ENCODE assay signal across 32 cellular contexts in the genomic region with DNA sequence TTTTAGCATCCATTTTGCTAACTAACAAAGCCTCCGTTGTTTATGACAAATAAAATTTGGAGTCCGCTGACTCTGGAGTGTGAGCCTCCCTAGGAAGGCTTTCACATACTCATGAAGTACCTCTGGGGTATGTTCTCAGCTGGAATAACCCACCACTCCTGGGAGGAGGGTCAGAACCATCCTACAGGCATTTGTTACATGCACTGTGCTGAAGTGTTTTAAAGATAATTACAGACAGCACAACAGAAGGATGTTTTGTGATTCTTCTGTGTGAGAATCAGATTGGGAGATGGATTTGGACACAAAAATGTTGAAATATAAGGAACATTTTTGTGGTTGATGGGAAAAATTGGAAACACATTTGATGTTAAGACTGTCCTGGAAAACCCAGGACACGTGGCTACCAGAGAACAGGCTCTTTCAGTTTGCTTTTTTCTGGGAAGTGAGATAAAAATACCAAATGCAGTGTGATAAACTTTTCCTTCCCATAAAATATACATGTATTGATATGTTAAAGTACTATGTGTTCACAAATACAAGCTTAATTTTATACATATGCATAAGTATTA.
DNase-seq lines count a peak whose midpoint lies in the region; ATAC-seq, FAIRE-seq and TF ChIP-seq lines count a peak whose summit lies in the region.
"Had no signal": no experiment of that assay in that cellular context is flagged by ENCODE, and none has a peak within 500 bp of the region (broad histone marks: within the 10 kb centered on the region; RNA-seq: fewer than 3 reads in every experiment).

No MANE protein-coding gene starts in this region.

- in situ Hi-C loops in ACHN (cut with HindIII; ENCODE audit: low pct_ligation_motif_present, low pct_unique_long_range_greater_than_20kb, low sequenced_read_pairs) = no loop called here

- H3K36me3 Mint-ChIP-seq in Calu3 (ENCODE audit: insufficient read depth, unreplicated experiment) = peaks cover 13% of the 10 kb centered on the region
- no peaks in the 10 kb centered on the region for H3K36me3 Mint-ChIP-seq in activated T-helper 2 cell treated with anti-CD3 and anti-CD28 coated beads, Interferon-gamma antibody, Interleukin-2, Interleukin-4, amounts not matched to agents 10 μg/mL and 5 μg/mL and 100 μg/mL, durations not matched to agents 14 hours and 24 hours and 36 hours (ENCODE audit: low read depth)
- H3K36me3 Mint-ChIP-seq: activated CD4-positive, alpha-beta memory T cell treated with anti-CD3 and anti-CD28 coated beads for 36 hours; CD8-positive, alpha-beta memory T cell; neural progenitor cell; WTC11 had no signal

- WGBS in A549 (ENCODE audit: missing lambda C conversion rate) = 90% methylated on average over 3 of the region's 3 CpGs
- WGBS in SK-N-SH (ENCODE audit: low lambda C conversion rate) = 73% methylated on average over 3 of the region's 3 CpGs

- no peak overlapping the region for H3K9ac ChIP-seq in SK-N-SH
- H3K9ac ChIP-seq: neural progenitor cell had no signal

- H3K9me2 ChIP-seq in SK-N-SH = no peaks in the 10 kb centered on the region

- intact Hi-C loops in Calu3 (cut with micrococcal nuclease; ENCODE audit: unreplicated experiment) = no loop called here
- intact Hi-C loops in activated T-helper 2 cell treated with anti-CD3 and anti-CD28 coated beads, Interferon-gamma antibody, Interleukin-2, Interleukin-4, amounts not matched to agents 10 μg/mL and 5 μg/mL and 100 μg/mL, durations not matched to agents 14 hours and 24 hours and 36 hours (cut with micrococcal nuclease) = no loop called here

- H3K9me3 Mint-ChIP-seq in Calu3 (ENCODE audit: low read depth, unreplicated experiment) = peaks cover 8% of the 10 kb centered on the region
- peaks cover 4% of the 10 kb centered on the region for H3K9me3 Mint-ChIP-seq in activated T-helper 2 cell treated with anti-CD3 and anti-CD28 coated beads, Interferon-gamma antibody, Interleukin-2, Interleukin-4, amounts not matched to agents 10 μg/mL and 5 μg/mL and 100 μg/mL, durations not matched to agents 14 hours and 24 hours and 36 hours
- H3K9me3 Mint-ChIP-seq: activated naive CD4-positive, alpha-beta T cell treated with anti-CD3 and anti-CD28 coated beads for 36 hours had no signal

- H3K4me1 Mint-ChIP-seq in Calu3 (ENCODE audit: low read depth, unreplicated experiment) = peaks cover 61% of the 10 kb centered on the region
- no peaks in the 10 kb centered on the region for H3K4me1 Mint-ChIP-seq in activated T-helper 2 cell treated with anti-CD3 and anti-CD28 coated beads, Interferon-gamma antibody, Interleukin-2, Interleukin-4, amounts not matched to agents 10 μg/mL and 5 μg/mL and 100 μg/mL, durations not matched to agents 14 hours and 24 hours and 36 hours (ENCODE audit: low read depth)
- H3K4me1 Mint-ChIP-seq: CD8-positive, alpha-beta memory T cell; central memory CD8-positive, alpha-beta T cell had no signal

- peak overlapping the region; percentile 12 for H3K4me3 Mint-ChIP-seq in Calu3 (ENCODE audit: low read depth, unreplicated experiment)
- H3K4me3 Mint-ChIP-seq in activated T-helper 2 cell treated with anti-CD3 and anti-CD28 coated beads, Interferon-gamma antibody, Interleukin-2, Interleukin-4, amounts not matched to agents 10 μg/mL and 5 μg/mL and 100 μg/mL, durations not matched to agents 14 hours and 24 hours and 36 hours (ENCODE audit: low read depth) = no peak overlapping the region
- H3K4me3 Mint-ChIP-seq: activated CD4-positive, alpha-beta memory T cell treated with anti-CD3 and anti-CD28 coated beads for 36 hours; activated naive CD4-positive, alpha-beta T cell treated with anti-CD3 and anti-CD28 coated beads for 36 hours; CD8-positive, alpha-beta memory T cell; central memory CD8-positive, alpha-beta T cell; neural progenitor cell; WTC11 had no signal

- H3K9me3 ChIP-seq in A549 = peaks cover 24% of the 10 kb centered on the region
- peaks cover 3% of the 10 kb centered on the region; the same call in 1 of the 2 replicates for H3K9me3 ChIP-seq in SK-N-SH
- H3K9me3 ChIP-seq: mucosa of descending colon, prostate gland, thyroid gland had no signal

- DNase-seq in A549 (ENCODE audit: low read depth in 1 of 2, low spot score in 1 of 2) (no peak), Calu3 (no peak), SK-N-SH (no peak), fibroblast of the aortic adventitia (ENCODE audit: low read depth) (peak; percentile 73), DMS79 (lab: John Stamatoyannopoulos, UW) (no peak), ACHN (no peak), middle frontal gyrus (ENCODE audit: extremely low spot score, low spot score) (no peak)
- no peak for DNase-seq in activated T-helper 2 cell treated with anti-CD3 and anti-CD28 coated beads, Interferon-gamma antibody, Interleukin-2, Interleukin-4, amounts not matched to agents 10 μg/mL and 5 μg/mL and 100 μg/mL, durations not matched to agents 14 hours and 24 hours and 36 hours (ENCODE audit: low spot score)
- DNase-seq: activated CD4-positive, alpha-beta memory T cell treated with anti-CD3 and anti-CD28 coated beads for 36 hours; activated naive CD4-positive, alpha-beta T cell treated with anti-CD3 and anti-CD28 coated beads for 36 hours; activated T-cell treated with anti-CD3 and anti-CD28 coated beads for 4 hours; anterior cingulate cortex; CD8-positive, alpha-beta memory T cell; DMS79 treated with DMSO at 0.1 percent for 48 hours; erythroblast; head of caudate nucleus; mucosa of descending colon; NCI-H1694 treated with DMSO at 0.1 percent for 48 hours; NCI-H446 treated with DMSO at 0.1 percent for 48 hours; RPMI8226; stimulated activated CD4-positive, alpha-beta T cell treated with anti-CD3 and anti-CD28 coated beads, Interleukin-2, amount 100 ng/mL, for 48 hours; stimulated activated naive CD4-positive, alpha-beta T cell treated with Interleukin-2 at 50 U/mL for 16 hours; T-helper 9 cell; thyroid gland had no signal

- H3F3A ChIP-seq in SK-N-SH (replicated peaks; ENCODE audit: insufficient read depth) = no peaks in the 10 kb centered on the region

- no peak for FAIRE-seq in A549 (lab: Jason Lieb, UNC)
- FAIRE-seq: K562 had no signal

- H3K79me2 ChIP-seq in SK-N-SH (ENCODE audit: insufficient read depth) = peaks cover 16% of the 10 kb centered on the region

- CTCF ChIA-PET in A549 (lab: Yijun Ruan, JAX) (interaction anchor here (0.7 kb wide), 2 partner anchors 16 to 207 kb away, joined by 3 read pairs; no protein-coding TSS in a partner anchor), Calu3 (lab: Charles Lee) (no interaction called here), SK-N-SH (lab: Yijun Ruan, JAX) (no interaction called here)

- TF ChIP-seq EP300 in A549 (IDR thresholded peaks at IDR 0.05) (no peak), SK-N-SH (IDR thresholded peaks at IDR 0.05; ENCODE audit: borderline replicate concordance in 1 of 2, low read depth in 1 of 2, low read length in 1 of 2) (no peak)

- POLR2A ChIA-PET in A549 (lab: Yijun Ruan, JAX) = no interaction called here
- POLR2A ChIA-PET in SK-N-SH (lab: Yijun Ruan, JAX) = no interaction called here

- H3K27ac Mint-ChIP-seq in Calu3 (ENCODE audit: unreplicated experiment) = no peak overlapping the region
- no peak overlapping the region for H3K27ac Mint-ChIP-seq in activated T-helper 2 cell treated with anti-CD3 and anti-CD28 coated beads, Interferon-gamma antibody, Interleukin-2, Interleukin-4, amounts not matched to agents 10 μg/mL and 5 μg/mL and 100 μg/mL, durations not matched to agents 14 hours and 24 hours and 36 hours
- H3K27ac Mint-ChIP-seq: activated CD4-positive, alpha-beta memory T cell treated with anti-CD3 and anti-CD28 coated beads for 36 hours; activated naive CD4-positive, alpha-beta T cell treated with anti-CD3 and anti-CD28 coated beads for 36 hours; neural progenitor cell; WTC11 had no signal

- H3K4me1 ChIP-seq in A549 (peaks cover 62% of the 10 kb centered on the region), SK-N-SH (ENCODE audit: control insufficient read depth in 1 of 2, insufficient read depth in 2 of 2, low read depth in 1 of 2, low read length in 1 of 2) (peaks cover 0 to 26% of the 10 kb centered on the region in 2 experiments; a peak in 3 of 4 replicates)
- H3K4me1 ChIP-seq: neural progenitor cell, prostate gland had no signal

- no peaks in the 10 kb centered on the region for H3K27me3 ChIP-seq in SK-N-SH (ENCODE audit: insufficient read depth)
- H3K27me3 ChIP-seq: neural progenitor cell, thyroid gland had no signal

- TF ChIP-seq CTCF in A549 (IDR thresholded peaks at IDR 0.05) (no peak), Calu3 (IDR thresholded peaks at IDR 0.05; ENCODE audit: unreplicated experiment) (no peak), SK-N-SH (IDR thresholded peaks at IDR 0.05) (no peak), fibroblast of the aortic adventitia (IDR thresholded peaks at IDR 0.05; ENCODE audit: insufficient read depth, low read length) (no peak)

- no peak for TF ChIP-seq RAD21 in A549 (conservative IDR thresholded peaks at IDR 0.05 in 1 of 2, IDR thresholded peaks at IDR 0.05 in 1 of 2)
- TF ChIP-seq RAD21 in SK-N-SH (IDR thresholded peaks at IDR 0.05; ENCODE audit: low read length) = no peak

- H3K4me2 ChIP-seq in A549 = peak overlapping the region; percentile 27
- H3K4me2 ChIP-seq in SK-N-SH = 0 out of 2 replicates have a peak overlapping the region, but pooled peaks have one; percentile 12
- H3K4me2 ChIP-seq: neural progenitor cell had no signal

- H3K4me3 ChIP-seq in A549 (no peak overlapping the region), SK-N-SH (ENCODE audit: low read depth in 2 of 2, low read length in 1 of 2) (no peak overlapping the region), fibroblast of the aortic adventitia (ENCODE audit: low read depth, low read length) (no peak overlapping the region)
- H3K4me3 ChIP-seq: K562, mucosa of descending colon, neural progenitor cell, prostate gland, skin epidermis, thyroid gland had no signal

- no peak; a peak in 1 of 6 replicates for ATAC-seq in A549
- ATAC-seq: HCT116, K562, left lobe of liver, mucosa of descending colon, WTC11 had no signal

- no peak overlapping the region for H2AFZ ChIP-seq in SK-N-SH (ENCODE audit: low read depth)
- H2AFZ ChIP-seq: neural progenitor cell had no signal

- no peaks in the 10 kb centered on the region for H4K20me1 ChIP-seq in SK-N-SH (ENCODE audit: insufficient read depth)

- H3K27ac ChIP-seq in A549 = peak overlapping the region in 1 of 2 experiments; percentile 16; a peak in 2 of 6 replicates
- peak overlapping the region; percentile 30 to 91; a peak in 3 of 4 replicates for H3K27ac ChIP-seq in SK-N-SH (ENCODE audit: low read depth in 2 of 2, low read length in 1 of 2)
- H3K27ac ChIP-seq: neural progenitor cell, prostate gland, thyroid gland had no signal

- no peaks in the 10 kb centered on the region for H3K27me3 Mint-ChIP-seq in Calu3 (ENCODE audit: unreplicated experiment)
- no peaks in the 10 kb centered on the region for H3K27me3 Mint-ChIP-seq in activated T-helper 2 cell treated with anti-CD3 and anti-CD28 coated beads, Interferon-gamma antibody, Interleukin-2, Interleukin-4, amounts not matched to agents 10 μg/mL and 5 μg/mL and 100 μg/mL, durations not matched to agents 14 hours and 24 hours and 36 hours (ENCODE audit: low read depth)
- H3K27me3 Mint-ChIP-seq: activated CD4-positive, alpha-beta memory T cell treated with anti-CD3 and anti-CD28 coated beads for 36 hours; CD8-positive, alpha-beta memory T cell; central memory CD8-positive, alpha-beta T cell had no signal

- H3K36me3 ChIP-seq in SK-N-SH (replicated peaks in 1 of 2; ENCODE audit: control insufficient read depth in 1 of 2, insufficient read depth in 2 of 2, low read length in 1 of 2) = no peaks in the 10 kb centered on the region
- H3K36me3 ChIP-seq: neural progenitor cell, prostate gland, thyroid gland had no signal

- no TSS peak for BruUV-seq in Calu3 (replicated peaks; lab: Mats Ljungman, UMichigan)

- TF ChIP-seq POLR2A in A549 (IDR thresholded peaks at IDR 0.05; ENCODE audit: low read length) = no peak

Comparison
In these comparisons a context has a peak if more than half of its experiments do, and no peak if none do; other contexts are left out.
1. Of the 12 proteins assayed by ChIP-seq in both A549 and SK-N-SH: peak only in A549: none; only in SK-N-SH: MAX and PBX3; in both: none; in neither: 10.